ENCODE assay signal across 8 cellular contexts in the genomic region with DNA sequence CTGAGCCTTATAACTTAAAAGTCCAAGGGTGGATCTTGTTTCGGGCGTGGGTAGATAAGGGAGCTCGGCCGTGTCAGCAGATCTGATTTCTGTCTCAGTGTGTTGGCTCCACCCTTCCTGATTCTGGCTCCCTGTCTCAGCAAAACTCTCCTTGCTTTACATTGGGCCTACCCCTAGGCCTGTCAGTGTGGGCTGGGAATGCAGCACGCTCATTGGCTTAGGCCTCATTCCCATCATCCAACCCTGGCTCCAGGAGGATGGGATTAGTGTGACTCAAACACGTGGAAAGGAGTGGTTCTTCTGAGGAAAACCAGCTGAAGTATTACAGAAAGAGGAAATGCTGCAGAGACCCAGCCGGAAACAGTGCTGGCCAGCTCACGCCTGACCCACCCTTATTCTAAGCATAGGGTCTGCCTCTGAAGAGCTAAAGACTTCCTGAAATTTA. TPM values are rescaled to one million over a fixed set of nuclear protein-coding genes. Genes with fewer than 3 reads are reported as not detected.
DNase-seq lines count a peak whose midpoint lies in the region; ATAC-seq, FAIRE-seq and TF ChIP-seq lines count a peak whose summit lies in the region.

No MANE protein-coding gene starts in this region.

- H3K27ac ChIP-seq in HepG2 (ENCODE audit: extremely low read length, insufficient read depth, low read length) = no peak overlapping the region
- peak overlapping the region; percentile 7 to 28 for H3K27ac ChIP-seq in thoracic aorta

- POLR2A ChIA-PET in HepG2 (lab: Yijun Ruan, JAX) = no interaction called here

- H3K36me3 Mint-ChIP-seq in activated CD4-positive, alpha-beta T cell treated with anti-CD3 and anti-CD28 coated beads, Interleukin-2, amount 10 ng/mL, durations not matched to agents 24 days and 14 days (ENCODE audit: low read depth) = peaks cover 10% of the 10 kb centered on the region
- H3K36me3 Mint-ChIP-seq in dendritic cell treated with granulocyte-macrophage colony-stimulating factor and Interleukin-4, amounts not matched to agents 40 ng/mL and 50 ng/mL, for 4 days (ENCODE audit: low read depth) = peaks cover 28% of the 10 kb centered on the region

- TF ChIP-seq RAD21 in HepG2 (CRISPR knock-in tag; IDR thresholded peaks at IDR 0.05) = no peak

- H3K27me3 Mint-ChIP-seq in activated CD4-positive, alpha-beta T cell treated with anti-CD3 and anti-CD28 coated beads, Interleukin-2, amount 10 ng/mL, durations not matched to agents 24 days and 14 days = peaks cover 5% of the 10 kb centered on the region
- no peaks in the 10 kb centered on the region for H3K27me3 Mint-ChIP-seq in dendritic cell treated with granulocyte-macrophage colony-stimulating factor and Interleukin-4, amounts not matched to agents 40 ng/mL and 50 ng/mL, for 4 days

- intact Hi-C loops in activated CD4-positive, alpha-beta T cell treated with anti-CD3 and anti-CD28 coated beads, Interleukin-2, amount 10 ng/mL, durations not matched to agents 24 days and 14 days (cut with micrococcal nuclease) = loop anchor here (5.0 kb wide), 1 partner anchor 37 kb away; no protein-coding TSS in a partner anchor
- intact Hi-C loops in dendritic cell treated with granulocyte-macrophage colony-stimulating factor and Interleukin-4, amounts not matched to agents 40 ng/mL and 50 ng/mL, for 4 days (cut with micrococcal nuclease) = loop anchor here (1.0 to 10.0 kb wide), 5 partner anchors 11 to 850 kb away; a partner anchor contains a TSS
- intact Hi-C loops in HepG2 (cut with micrococcal nuclease; ENCODE audit: unreplicated experiment) = no loop called here

- H3K9me3 ChIP-seq in HepG2 (ENCODE audit: low read length) = no peaks in the 10 kb centered on the region
- H3K9me3 ChIP-seq in thoracic aorta = no peaks in the 10 kb centered on the region

- H2AFZ ChIP-seq in HepG2 (ENCODE audit: low read length) = no peak overlapping the region

- no peaks in the 10 kb centered on the region for H4K20me1 ChIP-seq in HepG2 (ENCODE audit: insufficient read depth, low read length)

- peak overlapping the region; percentile 42 for H3K27ac Mint-ChIP-seq in activated CD4-positive, alpha-beta T cell treated with anti-CD3 and anti-CD28 coated beads, Interleukin-2, amount 10 ng/mL, durations not matched to agents 24 days and 14 days
- H3K27ac Mint-ChIP-seq in dendritic cell treated with granulocyte-macrophage colony-stimulating factor and Interleukin-4, amounts not matched to agents 40 ng/mL and 50 ng/mL, for 4 days = peak overlapping the region; percentile 96

- ATAC-seq in HG02852 (IDR thresholded peaks at IDR 0.05; ENCODE audit: unreplicated experiment) (peak; percentile 89), HepG2 (peak; percentile 85), thoracic aorta (ENCODE audit: insufficient number of reproducible peaks, low FRiP score, low read depth) (peak; percentile 50)

- TF ChIP-seq EP300 in HepG2 (IDR thresholded peaks at IDR 0.05; ENCODE audit: low read depth in 2 of 2, low read length in 2 of 2) = no peak
- no peak for TF ChIP-seq EP300 in HepG2 (CRISPR knock-in tag; IDR thresholded peaks at IDR 0.05; ENCODE audit: borderline replicate concordance)

- peak; percentile 64 for DNase-seq in activated CD4-positive, alpha-beta T cell treated with anti-CD3 and anti-CD28 coated beads, Interleukin-2, amount 10 ng/mL, durations not matched to agents 24 days and 14 days
- no peak for DNase-seq in activated CD4-positive, alpha-beta T cell treated with anti-CD3 and anti-CD28 coated beads for 48 hours
- peak; percentile 5 for DNase-seq in OCI-M2 (lab: John Stamatoyannopoulos, UW; ENCODE audit: unreplicated experiment)
- DNase-seq in HepG2 (ENCODE audit: low spot score) = peak; percentile 6
- peak; percentile 56 for DNase-seq in thoracic aorta (ENCODE audit: low spot score)
- no peak for DNase-seq in NCI-H446 treated with DMSO at 0.1 percent for 48 hours (lab: John Stamatoyannopoulos, UW)

- H3K27me3 ChIP-seq in HepG2 (ENCODE audit: control insufficient read depth in 1 of 2, insufficient read depth in 2 of 2, low read length in 2 of 2) (no peaks in the 10 kb centered on the region), thoracic aorta (replicated peaks; ENCODE audit: insufficient read depth) (no peaks in the 10 kb centered on the region)

- H3K4me3 Mint-ChIP-seq in activated CD4-positive, alpha-beta T cell treated with anti-CD3 and anti-CD28 coated beads, Interleukin-2, amount 10 ng/mL, durations not matched to agents 24 days and 14 days = peak overlapping the region; percentile 17
- peak overlapping the region; percentile 77 for H3K4me3 Mint-ChIP-seq in dendritic cell treated with granulocyte-macrophage colony-stimulating factor and Interleukin-4, amounts not matched to agents 40 ng/mL and 50 ng/mL, for 4 days

- peaks cover 30% of the 10 kb centered on the region for H3K4me1 Mint-ChIP-seq in activated CD4-positive, alpha-beta T cell treated with anti-CD3 and anti-CD28 coated beads, Interleukin-2, amount 10 ng/mL, durations not matched to agents 24 days and 14 days
- peaks cover 62% of the 10 kb centered on the region for H3K4me1 Mint-ChIP-seq in dendritic cell treated with granulocyte-macrophage colony-stimulating factor and Interleukin-4, amounts not matched to agents 40 ng/mL and 50 ng/mL, for 4 days (ENCODE audit: low read depth)

- no peaks in the 10 kb centered on the region for H3K79me2 ChIP-seq in HepG2 (ENCODE audit: insufficient read depth, low read length)

- no TSS peak for BruUV-seq in HepG2 (replicated peaks; lab: Mats Ljungman, UMichigan)

- H3K4me2 ChIP-seq in HepG2 (ENCODE audit: low read depth, low read length) = peak overlapping the region; percentile 12; the same call in 1 of the 2 replicates

- no peak overlapping the region for H3K9ac ChIP-seq in HepG2 (ENCODE audit: insufficient read depth, low read depth, low read length)

- H3K9me3 Mint-ChIP-seq in activated CD4-positive, alpha-beta T cell treated with anti-CD3 and anti-CD28 coated beads, Interleukin-2, amount 10 ng/mL, durations not matched to agents 24 days and 14 days = peaks cover 15% of the 10 kb centered on the region
- no peaks in the 10 kb centered on the region for H3K9me3 Mint-ChIP-seq in dendritic cell treated with granulocyte-macrophage colony-stimulating factor and Interleukin-4, amounts not matched to agents 40 ng/mL and 50 ng/mL, for 4 days

- no peak for FAIRE-seq in HepG2 (lab: Jason Lieb, UNC)

- H3K4me1 ChIP-seq in HepG2 (ENCODE audit: insufficient read depth, low read length) = peaks cover 7% of the 10 kb centered on the region; the same call in 1 of the 2 replicates
- H3K4me1 ChIP-seq in thoracic aorta (ENCODE audit: control insufficient read depth in 1 of 2, low read depth in 2 of 2) = no peaks in the 10 kb centered on the region

- in situ Hi-C loops in HepG2 (cut with HindIII; ENCODE audit: extremely low pct_ligation_motif_present, low pct_unique_long_range_greater_than_20kb) = no loop called here

- TF ChIP-seq CTCF in HepG2 (CRISPR knock-in tag; IDR thresholded peaks at IDR 0.05) (no peak), thoracic aorta (IDR thresholded peaks at IDR 0.05) (no peak)

- H3K4me3 ChIP-seq in HepG2 (replicated peaks in 1 of 3; ENCODE audit: insufficient read depth in 1 of 3, low read depth in 2 of 3, low read length in 3 of 3) (no peak overlapping the region), thoracic aorta (peak overlapping the region; percentile 41)

- H3K36me3 ChIP-seq in HepG2 (replicated peaks in 1 of 2; ENCODE audit: control insufficient read depth in 1 of 2, insufficient read depth in 2 of 2, low read length in 2 of 2) (no peaks in the 10 kb centered on the region), thoracic aorta (no peaks in the 10 kb centered on the region)

- CTCF ChIA-PET in HepG2 (lab: Yijun Ruan, JAX; ENCODE audit: low intra/inter-chr PET ratio, low total read pairs) = no interaction called here

- no peak for TF ChIP-seq POLR2A in HepG2 (IDR thresholded peaks at IDR 0.05; ENCODE audit: insufficient read depth in 1 of 2, low read depth in 2 of 2, low read length in 2 of 2)

- 21% methylated on average over 8 of the region's 8 CpGs for WGBS in HepG2 (ENCODE audit: low lambda C conversion rate)

TF ChIP-seq in HepG2, 621 proteins besides CTCF, POLR2A, EP300 and RAD21 (continues in another document):
- TF ChIP-seq, protein P1, sequence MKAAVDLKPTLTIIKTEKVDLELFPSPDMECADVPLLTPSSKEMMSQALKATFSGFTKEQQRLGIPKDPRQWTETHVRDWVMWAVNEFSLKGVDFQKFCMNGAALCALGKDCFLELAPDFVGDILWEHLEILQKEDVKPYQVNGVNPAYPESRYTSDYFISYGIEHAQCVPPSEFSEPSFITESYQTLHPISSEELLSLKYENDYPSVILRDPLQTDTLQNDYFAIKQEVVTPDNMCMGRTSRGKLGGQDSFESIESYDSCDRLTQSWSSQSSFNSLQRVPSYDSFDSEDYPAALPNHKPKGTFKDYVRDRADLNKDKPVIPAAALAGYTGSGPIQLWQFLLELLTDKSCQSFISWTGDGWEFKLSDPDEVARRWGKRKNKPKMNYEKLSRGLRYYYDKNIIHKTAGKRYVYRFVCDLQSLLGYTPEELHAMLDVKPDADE (CRISPR knock-in tag; IDR thresholded peaks at IDR 0.05) = no peak

RNA-seq across cellular contexts. Expression of a gene that starts 59.9 kb away (rescaled TPM):
- total RNA-seq in activated CD4-positive, alpha-beta T cell treated with anti-CD3 and anti-CD28 coated beads, Interleukin-2, amount 10 ng/mL, durations not matched to agents 24 days and 14 days = 115 and 121 TPM in 2 replicates
- total RNA-seq in HepG2 (2016; rRNA removed; fragmentation: Illumina TruSeq; extraction: Trizol) (41.8 and 60.2 TPM in 2 replicates), thoracic aorta (100 to 1,000 TPM; 160 to 195 TPM)
- total RNA-seq in HepG2 (2016; cell fraction: cytosol; rRNA removed; fragmentation: Illumina TruSeq; extraction: Trizol; ENCODE audit: low read depth) = 9.1 and 10.4 TPM in 2 replicates
- 40.5 and 58.0 TPM in 2 replicates for total RNA-seq in HepG2 (2016; cell fraction: insoluble cytoplasmic fraction; rRNA removed; fragmentation: Illumina TruSeq; extraction: Trizol)
- 31.7 and 31.9 TPM in 2 replicates for total RNA-seq in HepG2 (2016; cell fraction: membrane; rRNA removed; fragmentation: Illumina TruSeq; extraction: Trizol)
- total RNA-seq in HepG2 (2016; cell fraction: nucleus; rRNA removed; fragmentation: Illumina TruSeq; extraction: Trizol) = 93.9 and 99.5 TPM in 2 replicates
- polyA plus RNA-seq in HepG2 (2011; rRNA removed) = 49.1 and 53.4 TPM in 2 replicates
- polyA plus RNA-seq in HepG2 (2011; cell fraction: cytosol; rRNA removed) = 21.5 and 29.0 TPM in 2 replicates
- 64.8 and 78.1 TPM in 2 replicates for polyA plus RNA-seq in HepG2 (2011; cell fraction: nucleus; rRNA removed)
- 72.3 and 73.7 TPM in 2 replicates for polyA plus RNA-seq in HepG2 (2012)
- polyA plus RNA-seq in HepG2 (2016; cell fraction: cytosol; fragmentation: Illumina TruSeq; extraction: Trizol; ENCODE audit: low read depth) = 7.4 and 8.7 TPM in 2 replicates
- polyA plus RNA-seq in HepG2 (2016; cell fraction: insoluble cytoplasmic fraction; fragmentation: Illumina TruSeq; extraction: Trizol; ENCODE audit: low read depth) = 62.9 and 71.0 TPM in 2 replicates
- 16.8 and 17.5 TPM in 2 replicates for polyA plus RNA-seq in HepG2 (2016; cell fraction: membrane; fragmentation: Illumina TruSeq; extraction: Trizol; ENCODE audit: low read depth)
- polyA plus RNA-seq in HepG2 (2016; cell fraction: nucleus; fragmentation: Illumina TruSeq; extraction: Trizol; ENCODE audit: insufficient read depth, low read depth) = 130 TPM in 2 replicates
- 13.2 and 13.9 TPM in 2 replicates for polyA minus RNA-seq in HepG2 (2011; rRNA and poly(A)+ RNA removed; ENCODE audit: low replicate concordance)
- polyA minus RNA-seq in HepG2 (2011; cell fraction: cytosol; rRNA and poly(A)+ RNA removed) = 32.9 and 49.2 TPM in 2 replicates
- 141 and 188 TPM in 2 replicates for polyA minus RNA-seq in HepG2 (2011; cell fraction: nucleus; rRNA and poly(A)+ RNA removed)

Comparison
In these comparisons a context has a peak if more than half of its experiments do, and no peak if none do; other contexts are left out.
1. DNase-seq: peak in activated CD4-positive, alpha-beta T cell treated with anti-CD3 and anti-CD28 coated beads, Interleukin-2, amount 10 ng/mL, durations not matched to agents 24 days and 14 days (single experiment), OCI-M2 (single experiment), HepG2 (single experiment) and thoracic aorta (single experiment); none in activated CD4-positive, alpha-beta T cell treated with anti-CD3 and anti-CD28 coated beads for 48 hours (single experiment) and NCI-H446 treated with DMSO at 0.1 percent for 48 hours (single experiment).
2. Peak in every context shown above with its lines, with median percentiles within 50 percentile points of each other: ATAC-seq.